Comparison of ENCODE assay signal across 16 cellular contexts in the genomic region with DNA sequence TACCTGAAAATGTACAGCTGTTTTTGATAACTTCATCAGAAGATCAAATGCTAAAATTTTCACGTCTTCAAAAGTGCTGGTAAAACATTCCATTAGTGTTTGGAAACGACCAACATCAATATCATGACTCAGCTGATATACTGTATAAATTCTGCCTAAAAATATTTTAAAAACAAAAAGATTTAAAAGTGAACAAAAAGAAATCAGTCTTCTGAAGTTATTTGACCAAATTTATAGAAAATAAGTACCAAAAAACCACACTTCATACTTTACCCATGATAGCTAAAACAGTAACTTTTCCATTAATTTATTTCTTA. TPM values are rescaled to one million over a fixed set of nuclear protein-coding genes. Genes with fewer than 3 reads are reported as not detected.
A peak's percentile ranks its signal among the peaks of the same experiment; 100 is the strongest.
DNase-seq lines count a peak whose midpoint lies in the region; ATAC-seq, FAIRE-seq and TF ChIP-seq lines count a peak whose summit lies in the region.
"Had no signal": no experiment of that assay in that cellular context is flagged by ENCODE, and none has a peak within 500 bp of the region (broad histone marks: within the 10 kb centered on the region; RNA-seq: fewer than 3 reads in every experiment).

No MANE protein-coding gene starts in this region.

- no peak for DNase-seq in activated CD4-positive, alpha-beta T cell treated with anti-CD3 and anti-CD28 coated beads, Interleukin-2, amount 10 ng/mL, durations not matched to agents 24 days and 14 days
- DNase-seq in activated CD4-positive, alpha-beta T cell treated with anti-CD3 and anti-CD28 coated beads for 4 hours = no peak
- DNase-seq in A549 (ENCODE audit: low read depth in 1 of 2, low spot score in 1 of 2) (no peak), MM.1S (no peak), DMS53 (lab: John Stamatoyannopoulos, UW) (no peak), NCI-H345 treated with DMSO at 0.1 percent for 48 hours (lab: John Stamatoyannopoulos, UW; ENCODE audit: unreplicated experiment) (no peak), iPS-NIHi7 (ENCODE audit: extremely low spot score) (no peak)
- no peak for DNase-seq in activated naive CD8-positive, alpha-beta T cell treated with anti-CD3 and anti-CD28 coated beads for 36 hours
- DNase-seq: C1 segment of cervical spinal cord, Caco-2, NCI-H1417, NCI-H1930, NCI-H2171, NCI-H774, SHP77 had no signal

- 0 out of 2 replicates have a peak, but pooled peaks cover 7% of the 10 kb centered on the region for H3K36me3 ChIP-seq in MM.1S (replicated peaks; ENCODE audit: insufficient read depth, low read length)

- H3K36me3 Mint-ChIP-seq in activated CD4-positive, alpha-beta T cell treated with anti-CD3 and anti-CD28 coated beads, Interleukin-2, amount 10 ng/mL, durations not matched to agents 24 days and 14 days (ENCODE audit: low read depth) = peaks cover 59% of the 10 kb centered on the region
- H3K36me3 Mint-ChIP-seq in activated naive CD8-positive, alpha-beta T cell treated with anti-CD3 and anti-CD28 coated beads for 36 hours = peaks cover 42% of the 10 kb centered on the region

- H3K4me1 ChIP-seq in A549 (no peaks in the 10 kb centered on the region), MM.1S (ENCODE audit: low read length) (peaks cover 26% of the 10 kb centered on the region)

- H3K4me3 Mint-ChIP-seq in activated CD4-positive, alpha-beta T cell treated with anti-CD3 and anti-CD28 coated beads, Interleukin-2, amount 10 ng/mL, durations not matched to agents 24 days and 14 days = peak overlapping the region; percentile 62
- H3K4me3 Mint-ChIP-seq in activated naive CD8-positive, alpha-beta T cell treated with anti-CD3 and anti-CD28 coated beads for 36 hours = no peak overlapping the region

- H3K27ac ChIP-seq in A549 (no peak overlapping the region), MM.1S (ENCODE audit: low read length) (no peak overlapping the region)

- WGBS in A549 (ENCODE audit: missing lambda C conversion rate) = 75% methylated on average over 2 of the region's 2 CpGs

- no peak overlapping the region for H2AFZ ChIP-seq in MM.1S (ENCODE audit: low read length)

- no peaks in the 10 kb centered on the region for H3K9me3 Mint-ChIP-seq in activated CD4-positive, alpha-beta T cell treated with anti-CD3 and anti-CD28 coated beads, Interleukin-2, amount 10 ng/mL, durations not matched to agents 24 days and 14 days
- no peaks in the 10 kb centered on the region for H3K9me3 Mint-ChIP-seq in activated naive CD8-positive, alpha-beta T cell treated with anti-CD3 and anti-CD28 coated beads for 36 hours

- H3K4me3 ChIP-seq in A549 (no peak overlapping the region), MM.1S (ENCODE audit: low read length) (no peak overlapping the region)

- no peak for ATAC-seq in A549

- no peaks in the 10 kb centered on the region for H3K27me3 ChIP-seq in MM.1S (replicated peaks; ENCODE audit: insufficient read depth, low read length)

- no peak for TF ChIP-seq CTCF in A549 (IDR thresholded peaks at IDR 0.05)
- TF ChIP-seq CTCF in MM.1S (IDR thresholded peaks at IDR 0.05; ENCODE audit: low read length) = no peak

- no peak for FAIRE-seq in A549 (lab: Jason Lieb, UNC)
- FAIRE-seq: RCC 7860 had no signal

- CTCF ChIA-PET in A549 (lab: Yijun Ruan, JAX) = interaction anchor here (1.2 to 1.3 kb wide), 2 partner anchors 76 to 614 kb away, joined by 3 to 4 read pairs; no protein-coding TSS in a partner anchor

- H3K9me2 ChIP-seq in MM.1S (replicated peaks; ENCODE audit: insufficient read depth, low read length) = no peaks in the 10 kb centered on the region

- H3K9me3 ChIP-seq in A549 (no peaks in the 10 kb centered on the region), MM.1S (replicated peaks; ENCODE audit: insufficient read depth, low read length) (no peaks in the 10 kb centered on the region)
- H3K9me3 ChIP-seq: Caco-2 had no signal

- H3K4me1 Mint-ChIP-seq in activated CD4-positive, alpha-beta T cell treated with anti-CD3 and anti-CD28 coated beads, Interleukin-2, amount 10 ng/mL, durations not matched to agents 24 days and 14 days = peaks cover 52% of the 10 kb centered on the region
- H3K4me1 Mint-ChIP-seq in activated naive CD8-positive, alpha-beta T cell treated with anti-CD3 and anti-CD28 coated beads for 36 hours = peaks cover 36% of the 10 kb centered on the region

- H4K20me1 ChIP-seq in MM.1S (ENCODE audit: insufficient read depth, low read length) = no peaks in the 10 kb centered on the region

- no peak for TF ChIP-seq POLR2A in A549 (IDR thresholded peaks at IDR 0.05; ENCODE audit: low read length)

- no peaks in the 10 kb centered on the region for H3K27me3 Mint-ChIP-seq in activated CD4-positive, alpha-beta T cell treated with anti-CD3 and anti-CD28 coated beads, Interleukin-2, amount 10 ng/mL, durations not matched to agents 24 days and 14 days
- no peaks in the 10 kb centered on the region for H3K27me3 Mint-ChIP-seq in activated naive CD8-positive, alpha-beta T cell treated with anti-CD3 and anti-CD28 coated beads for 36 hours

- H3K79me2 ChIP-seq in MM.1S (ENCODE audit: low read length) = no peaks in the 10 kb centered on the region

- no peak for TF ChIP-seq EP300 in A549 (IDR thresholded peaks at IDR 0.05)

- peak overlapping the region; percentile 96 for H3K27ac Mint-ChIP-seq in activated CD4-positive, alpha-beta T cell treated with anti-CD3 and anti-CD28 coated beads, Interleukin-2, amount 10 ng/mL, durations not matched to agents 24 days and 14 days
- H3K27ac Mint-ChIP-seq in activated naive CD8-positive, alpha-beta T cell treated with anti-CD3 and anti-CD28 coated beads for 36 hours = peak overlapping the region; percentile 85

- no peak for TF ChIP-seq RAD21 in A549 (conservative IDR thresholded peaks at IDR 0.05 in 1 of 2, IDR thresholded peaks at IDR 0.05 in 1 of 2)

- H3K4me2 ChIP-seq in A549 = no peak overlapping the region
- H3K4me2 ChIP-seq in MM.1S (ENCODE audit: low read depth, low read length) = peak overlapping the region; percentile 47

- H3K9ac ChIP-seq in MM.1S (ENCODE audit: low read length) = no peak overlapping the region

- intact Hi-C loops in activated CD4-positive, alpha-beta T cell treated with anti-CD3 and anti-CD28 coated beads, Interleukin-2, amount 10 ng/mL, durations not matched to agents 24 days and 14 days (cut with micrococcal nuclease) = loop anchor here (1.0 kb wide), 1 partner anchor 374 kb away; no protein-coding TSS in a partner anchor

- POLR2A ChIA-PET in A549 (lab: Yijun Ruan, JAX) = no interaction called here

- H3F3A ChIP-seq in MM.1S (ENCODE audit: insufficient read depth, low read length) = peaks cover 20% of the 10 kb centered on the region; the same call in 1 of the 2 replicates

TF ChIP-seq in A549, 52 proteins besides CTCF, POLR2A, EP300 and RAD21:
- TF ChIP-seq NR3C1 (IDR thresholded peaks at IDR 0.05) = no peak
- peak; percentile 49 for TF ChIP-seq MAFK (IDR thresholded peaks at IDR 0.05; ENCODE audit: partially characterized antibody)
- no peak for TF ChIP-seq RNF2 (IDR thresholded peaks at IDR 0.05; ENCODE audit: borderline replicate concordance, low read depth)
- TF ChIP-seq CEBPB (IDR thresholded peaks at IDR 0.05) = no peak
- TF ChIP-seq, protein P1, sequence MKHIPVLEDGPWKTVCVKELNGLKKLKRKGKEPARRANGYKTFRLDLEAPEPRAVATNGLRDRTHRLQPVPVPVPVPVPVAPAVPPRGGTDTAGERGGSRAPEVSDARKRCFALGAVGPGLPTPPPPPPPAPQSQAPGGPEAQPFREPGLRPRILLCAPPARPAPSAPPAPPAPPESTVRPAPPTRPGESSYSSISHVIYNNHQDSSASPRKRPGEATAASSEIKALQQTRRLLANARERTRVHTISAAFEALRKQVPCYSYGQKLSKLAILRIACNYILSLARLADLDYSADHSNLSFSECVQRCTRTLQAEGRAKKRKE (CRISPR knock-in tag; IDR thresholded peaks at IDR 0.05; ENCODE audit: low read depth) = no peak
- no peak for TF ChIP-seq RARB (CRISPR knock-in tag; IDR thresholded peaks at IDR 0.05)
- no peak for TF ChIP-seq NPAS2 (CRISPR knock-in tag; IDR thresholded peaks at IDR 0.05; ENCODE audit: borderline replicate concordance)

RNA-seq across cellular contexts. Expression of gene THADA, which starts 35.6 kb away (rescaled TPM):
- 41.6 and 55.4 TPM in 2 replicates for total RNA-seq in activated CD4-positive, alpha-beta T cell treated with anti-CD3 and anti-CD28 coated beads, Interleukin-2, amount 10 ng/mL, durations not matched to agents 24 days and 14 days
- polyA plus RNA-seq in A549 (2011; rRNA removed) (37.9 and 51.8 TPM in 2 replicates), A549 (2017; fragmentation: RNase III; extraction: RNeasy Plus Mini Kit Qiagen cat#74134 plus additional on column Dnase treatment) (21.8 to 24.2 TPM (median 23.5 TPM) in 3 replicates)
- polyA plus RNA-seq in A549 (2012; cell fraction: cytosol; rRNA removed) = 21.4 and 24.3 TPM in 2 replicates
- polyA plus RNA-seq in A549 (2012; cell fraction: nucleus; rRNA removed) = 61.9 and 68.8 TPM in 2 replicates
- polyA minus RNA-seq in A549 (2011; rRNA and poly(A)+ RNA removed) = 137 and 166 TPM in 2 replicates
- 10 to 100 TPM; 34.5 to 35.2 TPM for total RNA-seq in activated naive CD8-positive, alpha-beta T cell treated with anti-CD3 and anti-CD28 coated beads for 36 hours
